In genomic region chr6:89199571-89199970, GRCh38 we compare ENCODE assay signal across 11 cellular contexts. TPM values are rescaled to one million over a fixed set of nuclear protein-coding genes. Genes with fewer than 3 reads are reported as not detected.
"Had no signal": no experiment of that assay in that cellular context is flagged by ENCODE, and none has a peak within 500 bp of the region (broad histone marks: within the 10 kb centered on the region; RNA-seq: fewer than 3 reads in every experiment).

No MANE protein-coding gene starts in this region.

- H3K36me3 Mint-ChIP-seq: IgD-negative memory B cell had no signal

- H3K4me3 ChIP-seq: GM23248, HAP-1 had no signal

- ATAC-seq: HCT116, HepG2 had no signal

- H3K27ac ChIP-seq: GM23248, HL-60 had no signal

- H3K9me3 ChIP-seq: HAP-1 had no signal

- FAIRE-seq: HepG2 had no signal

- H3K27ac Mint-ChIP-seq: HFFc6, IgD-negative memory B cell had no signal

- H3K36me3 ChIP-seq: HAP-1 had no signal

- H3K4me1 ChIP-seq: HAP-1 had no signal

- H3K4me1 Mint-ChIP-seq: IgD-negative memory B cell had no signal

- H3K4me3 Mint-ChIP-seq: HFFc6, IgD-negative memory B cell had no signal

- DNase-seq: GM23248, GOT3, H7, HFFc6 had no signal

RNA-seq across cellular contexts. Expression of gene GABRR1, which starts 17.6 kb away (rescaled TPM):
- total RNA-seq: GM23248, H4, HepG2, HFFc6, HT1080 had no signal
